8 cellular contexts compared by ENCODE assay signal in the genomic region with DNA sequence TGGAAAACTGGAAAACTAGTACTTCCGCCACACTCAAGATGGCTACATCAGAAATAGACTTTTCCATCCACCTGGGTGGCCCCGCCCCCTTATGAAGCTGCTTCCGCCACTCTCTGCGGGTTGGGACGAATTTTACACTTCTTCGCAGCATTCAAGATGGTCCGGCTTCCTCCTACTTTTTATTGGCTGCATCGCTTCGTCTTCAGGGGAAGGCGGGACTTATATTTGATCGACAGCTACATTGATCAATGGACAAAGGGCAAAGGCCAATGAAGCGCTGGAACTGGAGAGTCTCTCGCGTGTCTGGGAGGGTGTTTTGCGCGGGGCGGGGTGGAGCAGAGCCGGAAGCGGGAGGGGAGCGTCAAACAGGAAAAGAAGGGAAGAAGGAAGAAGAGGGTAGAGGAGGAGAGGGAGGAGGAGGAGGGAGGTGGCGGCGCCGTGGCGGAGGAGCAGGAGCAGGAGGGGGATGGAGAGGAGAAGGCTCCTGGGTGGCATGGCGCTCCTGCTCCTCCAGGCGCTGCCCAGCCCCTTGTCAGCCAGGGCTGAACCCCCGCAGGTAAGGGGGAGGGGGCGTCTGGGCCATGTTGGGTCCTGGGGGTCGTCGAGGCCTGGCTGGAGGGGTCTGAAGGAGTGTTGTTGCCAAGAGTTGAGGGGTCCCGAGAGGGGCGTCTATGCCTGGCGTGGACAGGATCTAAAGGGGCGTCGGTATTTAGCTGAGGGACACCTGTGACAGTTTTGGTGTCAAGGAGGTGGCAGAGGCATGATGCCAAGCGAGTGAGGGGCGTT. TPM values are rescaled to one million over a fixed set of nuclear protein-coding genes. Genes with fewer than 3 reads are reported as not detected.
DNase-seq lines count a peak whose midpoint lies in the region; ATAC-seq and TF ChIP-seq lines count a peak whose summit lies in the region.

A gene (plus strand): TSS at position 361 of the 786 bp plus-strand sequence. CDS start 106 bp downstream, at position 467.

- H3K9me3 Mint-ChIP-seq in activated T-cell treated with anti-CD3 and anti-CD28 coated beads, Interleukin-2, amount 50 U/mL, for 4 hours, result peaks cover 4% of the 10 kb centered on the region

- H3K4me1 Mint-ChIP-seq in activated T-cell treated with anti-CD3 and anti-CD28 coated beads, Interleukin-2, amount 50 U/mL, for 4 hours (ENCODE audit: low read depth), result peaks cover 46% of the 10 kb centered on the region

- BruUV-seq in Panc1 (replicated peaks; lab: Mats Ljungman, UMichigan), result no TSS peak

- peaks cover 6% of the 10 kb centered on the region; the same call in 1 of the 2 replicates for H3K36me3 ChIP-seq in Panc1 (ENCODE audit: control insufficient read depth, insufficient read depth, low read length)
- no peaks in the 10 kb centered on the region for H3K36me3 ChIP-seq in esophagus (ENCODE audit: control insufficient read depth in 2 of 2, insufficient read depth in 2 of 2, low read length in 1 of 2)
- H3K36me3 ChIP-seq in mucosa of stomach (ENCODE audit: control insufficient read depth, insufficient read depth, low read length), result no peaks in the 10 kb centered on the region

- intact Hi-C loops in Panc1 (cut with micrococcal nuclease; ENCODE audit: unreplicated experiment), result no loop called here

- in situ Hi-C loops in Panc1 (cut with HindIII; ENCODE audit: low pct_unique_long_range_greater_than_20kb, low sequenced_read_pairs), result no loop called here

- H3K27me3 Mint-ChIP-seq in activated T-cell treated with anti-CD3 and anti-CD28 coated beads, Interleukin-2, amount 50 U/mL, for 4 hours (ENCODE audit: low read depth), result no peaks in the 10 kb centered on the region

- peak within 1 kb of the TSS; percentile 79 to 92 for H3K4me3 ChIP-seq in Panc1 (ENCODE audit: low read depth in 2 of 2, low read length in 2 of 2)
- H3K4me3 ChIP-seq in esophagus (ENCODE audit: low read depth in 1 of 2, low read length in 2 of 2), result peak within 1 kb of the TSS; percentile 93 to 96
- H3K4me3 ChIP-seq in mucosa of stomach (ENCODE audit: low read length), result peak within 1 kb of the TSS; percentile 94

- TF ChIP-seq CTCF in Panc1 (IDR thresholded peaks at IDR 0.05), result no peak

- 0 to 1% methylated on average over 36 to 37 of the region's 37 CpGs for WGBS in esophagus, 2 donors

- peak within 1 kb of the TSS; percentile 95 for H3K27ac ChIP-seq in Panc1 (ENCODE audit: low read length)
- H3K27ac ChIP-seq in esophagus (ENCODE audit: low read depth in 2 of 2, low read length in 1 of 2), result peak within 1 kb of the TSS; percentile 85 to 94

- DNase-seq in DMS53 treated with DMSO at 0.1 percent for 48 hours (lab: John Stamatoyannopoulos, UW; ENCODE audit: unreplicated experiment) (peak; percentile 99), KG1 (lab: John Stamatoyannopoulos, UW) (peak; percentile 92), Panc1 (ENCODE audit: low read depth, low spot score) (peak; percentile 100)
- DNase-seq in activated T-cell treated with anti-CD3 and anti-CD28 coated beads, Interleukin-2, amount 50 U/mL, for 4 hours, result peak; percentile 93
- peak; percentile 89 for DNase-seq in stimulated activated CD8-positive, alpha-beta memory T cell treated with anti-CD3 and anti-CD28 coated beads, Interleukin-7, amount 100 ng/mL, for 1 hour (ENCODE audit: low read depth in 2 of 2)

- POLR2A ChIA-PET in Panc1 (lab: Charles Lee), result interaction anchor here (0.6 to 0.7 kb wide), 5 partner anchors 21 to 545 kb away, joined by 3 to 10 read pairs (median 4); no protein-coding TSS in a partner anchor

- ATAC-seq in GM21723 (IDR thresholded peaks at IDR 0.05; ENCODE audit: unreplicated experiment), result peak; percentile 97
- peak; percentile 96 for ATAC-seq in Panc1
- peak; percentile 98 for ATAC-seq in activated T-cell treated with anti-CD3 and anti-CD28 coated beads, Interleukin-2, amount 50 U/mL, for 4 hours

- peak within 1 kb of the TSS; percentile 98 for H3K9ac ChIP-seq in mucosa of stomach (ENCODE audit: low read length)

- H3K4me1 ChIP-seq in Panc1 (ENCODE audit: control insufficient read depth, insufficient read depth, low read length) (peaks cover 24% of the 10 kb centered on the region), esophagus (ENCODE audit: control insufficient read depth in 2 of 2, insufficient read depth in 2 of 2, low read length in 1 of 2) (peaks cover 0 to 2% of the 10 kb centered on the region in 2 donors), mucosa of stomach (ENCODE audit: control insufficient read depth, insufficient read depth, low read length) (peaks cover 5% of the 10 kb centered on the region)

- peak within 1 kb of the TSS; percentile 97 for H3K4me3 Mint-ChIP-seq in activated T-cell treated with anti-CD3 and anti-CD28 coated beads, Interleukin-2, amount 50 U/mL, for 4 hours

- H3K9me3 ChIP-seq in Panc1 (ENCODE audit: control insufficient read depth, insufficient read depth, low read depth, low read length) (no peaks in the 10 kb centered on the region; the same call in 1 of the 2 replicates), esophagus (ENCODE audit: control insufficient read depth in 2 of 2, insufficient read depth in 1 of 2, low read depth in 1 of 2, low read length in 1 of 2) (no peaks in the 10 kb centered on the region), mucosa of stomach (ENCODE audit: control insufficient read depth, low read length) (no peaks in the 10 kb centered on the region)

- H3K27me3 ChIP-seq in Panc1 (ENCODE audit: control insufficient read depth, insufficient read depth, low read length), result no peaks in the 10 kb centered on the region
- no peaks in the 10 kb centered on the region for H3K27me3 ChIP-seq in esophagus (ENCODE audit: control insufficient read depth in 1 of 2, insufficient read depth in 2 of 2, low read length in 2 of 2)
- no peaks in the 10 kb centered on the region for H3K27me3 ChIP-seq in mucosa of stomach (ENCODE audit: control insufficient read depth, insufficient read depth, low read length)

- H3K36me3 Mint-ChIP-seq in activated T-cell treated with anti-CD3 and anti-CD28 coated beads, Interleukin-2, amount 50 U/mL, for 4 hours (ENCODE audit: insufficient read depth), result peaks cover 5% of the 10 kb centered on the region

- CTCF ChIA-PET in Panc1 (lab: Charles Lee), result interaction anchor here (0.7 kb wide), 2 partner anchors 48 to 110 kb away, joined by 3 to 5 read pairs; a partner anchor contains a TSS

RNA-seq across cellular contexts. Expression of the gene that starts here (rescaled TPM):
- total RNA-seq in Panc1 (2021; ENCODE audit: unreplicated experiment), result 91.3 TPM
- 99.5 TPM for polyA plus RNA-seq in Panc1 (2012; ENCODE audit: insufficient read length)
- 10 to 100 TPM; 12.8 to 15.1 (median 14.0) TPM for total RNA-seq in activated T-cell treated with anti-CD3 and anti-CD28 coated beads, Interleukin-2, amount 50 U/mL, for 4 hours
- polyA plus RNA-seq in esophagus, result 10 to 100 TPM; 13.4 to 17.1 TPM

Comparison
In these comparisons a context has a peak if more than half of its experiments do, and no peak if none do; other contexts are left out.
1. Peak in every context shown above with its lines: DNase-seq, ATAC-seq, H3K4me3 ChIP-seq and H3K27ac ChIP-seq.